In genomic region chr7:85529197-85529596, GRCh38 we compare ENCODE assay signal across 20 cellular contexts.
A peak's percentile ranks its signal among the peaks of the same experiment; 100 is the strongest.
DNase-seq lines count a peak whose midpoint lies in the region; FAIRE-seq and TF ChIP-seq lines count a peak whose summit lies in the region.
"Had no signal": no experiment of that assay in that cellular context is flagged by ENCODE, and none has a peak within 500 bp of the region (broad histone marks: within the 10 kb centered on the region; RNA-seq: fewer than 3 reads in every experiment).

No MANE protein-coding gene starts in this region.

- no peaks in the 10 kb centered on the region for H3K36me3 Mint-ChIP-seq in endothelial cell (ENCODE audit: low read depth, unreplicated experiment)
- H3K36me3 Mint-ChIP-seq: neural progenitor cell had no signal

- no peaks in the 10 kb centered on the region for H3K4me1 ChIP-seq in small intestine (ENCODE audit: control insufficient read depth in 2 of 2, insufficient read depth in 1 of 2, low read depth in 1 of 2, low read length in 1 of 2)
- H3K4me1 ChIP-seq: neural progenitor cell had no signal

- H3K4me3 ChIP-seq in astrocyte of the cerebellum (ENCODE audit: low read depth, low read length) = no peak overlapping the region
- no peak overlapping the region for H3K4me3 ChIP-seq in small intestine (ENCODE audit: low read depth in 1 of 2, low read length in 2 of 2)
- no peak overlapping the region for H3K4me3 ChIP-seq in H7 (ENCODE audit: insufficient read depth, low read depth, low read length)
- H3K4me3 ChIP-seq: BLaER1, K562, neural progenitor cell, Peyer's patch had no signal

- H3K9me3 Mint-ChIP-seq in endothelial cell (ENCODE audit: unreplicated experiment) = no peaks in the 10 kb centered on the region
- H3K9me3 Mint-ChIP-seq: activated CD4-positive, alpha-beta T cell treated with anti-CD3 and anti-CD28 coated beads, Interleukin-2, amount 10 ng/mL, durations not matched to agents 24 days and 14 days; neural progenitor cell had no signal

- no peaks in the 10 kb centered on the region for H3K9me3 ChIP-seq in small intestine (ENCODE audit: control insufficient read depth, low read depth)
- H3K9me3 ChIP-seq: BLaER1, Peyer's patch had no signal

- peaks cover 8% of the 10 kb centered on the region for H3K4me1 Mint-ChIP-seq in endothelial cell (ENCODE audit: unreplicated experiment)
- H3K4me1 Mint-ChIP-seq: activated CD4-positive, alpha-beta T cell treated with anti-CD3 and anti-CD28 coated beads, Interleukin-2, amount 10 ng/mL, durations not matched to agents 24 days and 14 days; neural progenitor cell had no signal

- in situ Hi-C loops in astrocyte of the cerebellum (cut with HindIII; ENCODE audit: low sequenced_read_pairs) = no loop called here

- DNase-seq in HCEC 1CT (peak; percentile 78), astrocyte of the cerebellum (ENCODE audit: low read depth) (peak; percentile 15), fibroblast of the conjunctiva (ENCODE audit: low read depth) (peak; percentile 78), small intestine (peak; percentile 92), H7 (no peak), endothelial cell (ENCODE audit: low spot score) (no peak), DMS 273 (lab: John Stamatoyannopoulos, UW; ENCODE audit: unreplicated experiment) (no peak)
- DNase-seq: activated CD4-positive, alpha-beta T cell treated with anti-CD3 and anti-CD28 coated beads, Interleukin-2, amount 10 ng/mL, durations not matched to agents 24 days and 14 days; activated naive CD4-positive, alpha-beta T cell; DMS 273 treated with DMSO at 0.1 percent for 48 hours; effector CD8-positive, alpha-beta T cell; midbrain; NCI-H1048; stimulated activated CD4-positive, alpha-beta T cell treated with anti-CD3 and anti-CD28 coated beads, Interleukin-1b, Interleukin-23, amount 100 ng/mL, for 48 hours; substantia nigra had no signal

- H3K27me3 ChIP-seq in small intestine (ENCODE audit: control insufficient read depth in 2 of 2, insufficient read depth in 2 of 2, low read length in 2 of 2) (no peaks in the 10 kb centered on the region), H7 (ENCODE audit: control insufficient read depth, insufficient read depth, low read length) (no peaks in the 10 kb centered on the region)
- H3K27me3 ChIP-seq: BLaER1, neural progenitor cell, Peyer's patch had no signal

- H3K27me3 Mint-ChIP-seq in endothelial cell (ENCODE audit: unreplicated experiment) = no peaks in the 10 kb centered on the region
- H3K27me3 Mint-ChIP-seq: activated CD4-positive, alpha-beta T cell treated with anti-CD3 and anti-CD28 coated beads, Interleukin-2, amount 10 ng/mL, durations not matched to agents 24 days and 14 days had no signal

- H3K27ac ChIP-seq in small intestine (ENCODE audit: low read depth in 1 of 2, low read length in 1 of 2) = no peak overlapping the region
- H3K27ac ChIP-seq: BLaER1, neural progenitor cell, Peyer's patch had no signal

- no peak overlapping the region for H3K4me3 Mint-ChIP-seq in endothelial cell (ENCODE audit: unreplicated experiment)
- H3K4me3 Mint-ChIP-seq: activated CD4-positive, alpha-beta T cell treated with anti-CD3 and anti-CD28 coated beads, Interleukin-2, amount 10 ng/mL, durations not matched to agents 24 days and 14 days; neural progenitor cell had no signal

- TF ChIP-seq CTCF in astrocyte of the cerebellum (IDR thresholded peaks at IDR 0.05; ENCODE audit: low read depth, low read length, missing control alignments) (no peak), endothelial cell (IDR thresholded peaks at IDR 0.05; ENCODE audit: unreplicated experiment) (no peak)

- no peaks in the 10 kb centered on the region for H3K36me3 ChIP-seq in small intestine (ENCODE audit: control insufficient read depth in 2 of 2, insufficient read depth in 2 of 2, low read length in 2 of 2)
- H3K36me3 ChIP-seq in H7 (replicated peaks; ENCODE audit: control insufficient read depth, insufficient read depth, low read length) = no peaks in the 10 kb centered on the region
- H3K36me3 ChIP-seq: BLaER1, neural progenitor cell, Peyer's patch had no signal

- WGBS in small intestine, 3 donors = 12 to 40% (median 25%) methylated on average over 3 of the region's 3 CpGs

- no peak for FAIRE-seq in small intestine (lab: Jason Lieb, UNC)
- FAIRE-seq: K562, TTC549 had no signal

- H3K27ac Mint-ChIP-seq in endothelial cell (ENCODE audit: unreplicated experiment) = no peak overlapping the region
- H3K27ac Mint-ChIP-seq: activated CD4-positive, alpha-beta T cell treated with anti-CD3 and anti-CD28 coated beads, Interleukin-2, amount 10 ng/mL, durations not matched to agents 24 days and 14 days; neural progenitor cell had no signal

Comparison
In these comparisons a context has a peak if more than half of its experiments do, and no peak if none do; other contexts are left out.
1. DNase-seq: peak in HCEC 1CT (single experiment), astrocyte of the cerebellum (single experiment), fibroblast of the conjunctiva (single experiment) and small intestine (single experiment); none in H7 (single experiment), endothelial cell (single experiment) and DMS 273 (single experiment).